12 cellular contexts compared by ENCODE assay signal in the genomic region with DNA sequence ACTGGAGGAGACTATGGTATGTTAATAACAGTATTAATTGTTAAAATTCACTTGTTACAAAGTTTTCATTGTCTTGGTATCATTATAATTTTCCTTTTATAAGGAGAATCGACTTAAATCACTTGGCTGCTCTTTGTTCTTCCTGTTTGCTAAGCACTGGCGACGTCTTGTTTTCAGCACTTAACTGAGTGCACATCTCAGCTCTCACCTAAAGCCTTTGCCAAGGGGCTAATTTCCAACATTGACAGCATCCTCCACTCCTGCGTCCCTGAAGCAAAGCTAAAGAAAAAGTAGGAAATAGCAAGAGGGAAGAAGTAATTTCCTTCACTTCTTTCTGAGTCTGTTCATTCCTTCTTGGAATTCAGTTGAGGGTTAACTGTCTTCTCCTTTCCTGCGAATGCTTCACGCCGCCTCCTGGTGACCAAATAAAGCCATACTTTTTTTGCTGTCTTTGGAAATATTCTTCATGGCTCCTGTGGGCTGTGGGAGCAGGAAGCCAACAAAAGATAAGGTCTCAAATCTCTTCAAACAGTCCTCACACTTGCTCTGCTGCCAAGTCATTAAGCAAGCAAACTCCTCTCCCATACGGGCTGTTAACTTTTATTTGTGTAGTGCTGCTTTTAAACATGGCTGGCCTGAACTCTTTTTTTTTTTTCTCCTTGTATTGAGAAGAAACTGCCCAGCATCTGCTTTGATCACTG.
DNase-seq lines count a peak whose midpoint lies in the region; ATAC-seq and TF ChIP-seq lines count a peak whose summit lies in the region.
"Had no signal": no experiment of that assay in that cellular context is flagged by ENCODE, and none has a peak within 500 bp of the region (broad histone marks: within the 10 kb centered on the region; RNA-seq: fewer than 3 reads in every experiment).

No MANE protein-coding gene starts in this region.

- no peak overlapping the region for H3K4me3 Mint-ChIP-seq in activated CD4-positive, alpha-beta memory T cell treated with anti-CD3 and anti-CD28 coated beads, Interleukin-2, amount 10 ng/mL, durations not matched to agents 7 days and 5 days
- H3K4me3 Mint-ChIP-seq: CD8-positive, alpha-beta T cell had no signal

- H3K4me1 ChIP-seq in muscle layer of duodenum (ENCODE audit: control insufficient read depth in 1 of 2, insufficient read depth in 2 of 2, low read length in 2 of 2): peaks cover 0 to 4% of the 10 kb centered on the region in 2 donors

- no peaks in the 10 kb centered on the region for H3K9me3 Mint-ChIP-seq in activated CD4-positive, alpha-beta memory T cell treated with anti-CD3 and anti-CD28 coated beads, Interleukin-2, amount 10 ng/mL, durations not matched to agents 7 days and 5 days
- H3K9me3 Mint-ChIP-seq: CD8-positive, alpha-beta T cell had no signal

- no peaks in the 10 kb centered on the region for H3K27me3 Mint-ChIP-seq in activated CD4-positive, alpha-beta memory T cell treated with anti-CD3 and anti-CD28 coated beads, Interleukin-2, amount 10 ng/mL, durations not matched to agents 7 days and 5 days

- POLR2A ChIA-PET in activated CD4-positive, alpha-beta memory T cell treated with anti-CD3 and anti-CD28 coated beads, Interleukin-2, amount 10 ng/mL, durations not matched to agents 7 days and 5 days (lab: Charles Lee): no interaction called here

- CTCF ChIA-PET in activated CD4-positive, alpha-beta memory T cell treated with anti-CD3 and anti-CD28 coated beads, Interleukin-2, amount 10 ng/mL, durations not matched to agents 7 days and 5 days (lab: Charles Lee): no interaction called here

- no peak overlapping the region for H3K27ac Mint-ChIP-seq in activated CD4-positive, alpha-beta memory T cell treated with anti-CD3 and anti-CD28 coated beads, Interleukin-2, amount 10 ng/mL, durations not matched to agents 7 days and 5 days
- H3K27ac Mint-ChIP-seq: CD8-positive, alpha-beta T cell had no signal

- H3K9me3 ChIP-seq in muscle layer of duodenum (ENCODE audit: control insufficient read depth in 1 of 2, low read length in 2 of 2): no peaks in the 10 kb centered on the region

- H3K27me3 ChIP-seq in muscle layer of duodenum (ENCODE audit: low read depth, low read length): no peaks in the 10 kb centered on the region

- H3K36me3 ChIP-seq in muscle layer of duodenum (ENCODE audit: control insufficient read depth in 1 of 2, insufficient read depth in 2 of 2, low read length in 2 of 2): no peaks in the 10 kb centered on the region

- ATAC-seq in GM18502 (IDR thresholded peaks at IDR 0.05; ENCODE audit: poor library complexity, unreplicated experiment): no peak
- ATAC-seq: CD8-positive, alpha-beta T cell had no signal

- peak overlapping the region; percentile 39 for H3K27ac ChIP-seq in muscle layer of duodenum (ENCODE audit: low read length)

- no peak for TF ChIP-seq POLR2A in NB4 (IDR thresholded peaks at IDR 0.05; ENCODE audit: extremely low read depth, insufficient read length)
- no peak for TF ChIP-seq POLR2A in erythroblast (IDR thresholded peaks at IDR 0.05; ENCODE audit: low read length)

- H3K4me3 ChIP-seq in NB4 (ENCODE audit: low read depth, low read length) (no peak overlapping the region), muscle layer of duodenum (ENCODE audit: low read depth in 1 of 2, low read length in 2 of 2) (peak overlapping the region in 1 of 2 donors; percentile 52)

- no peaks in the 10 kb centered on the region for H3K36me3 Mint-ChIP-seq in activated CD4-positive, alpha-beta memory T cell treated with anti-CD3 and anti-CD28 coated beads, Interleukin-2, amount 10 ng/mL, durations not matched to agents 7 days and 5 days (ENCODE audit: low read depth)
- H3K36me3 Mint-ChIP-seq: CD8-positive, alpha-beta T cell had no signal

- TF ChIP-seq CTCF in NB4 (IDR thresholded peaks at IDR 0.05; ENCODE audit: low read depth, low read length): peak; percentile 7

- no peaks in the 10 kb centered on the region for H3K4me1 Mint-ChIP-seq in activated CD4-positive, alpha-beta memory T cell treated with anti-CD3 and anti-CD28 coated beads, Interleukin-2, amount 10 ng/mL, durations not matched to agents 7 days and 5 days

- peak; percentile 14 for DNase-seq in AG20443 (ENCODE audit: low spot score)
- DNase-seq in NB4 (ENCODE audit: low read depth): peak; percentile 14
- peak; percentile 2 to 5 for DNase-seq in erythroblast (lab: John Stamatoyannopoulos, UW)
- no peak for DNase-seq in activated CD4-positive, alpha-beta memory T cell treated with anti-CD3 and anti-CD28 coated beads, Interleukin-2, amount 10 ng/mL, durations not matched to agents 7 days and 5 days
- DNase-seq in dermis blood vessel endothelial cell: no peak
- no peak for DNase-seq in NCI-H69 (lab: John Stamatoyannopoulos, UW)
- DNase-seq: activated CD4-positive, alpha-beta T cell treated with anti-CD3 and anti-CD28 coated beads for 4 hours; CD8-positive, alpha-beta T cell; central memory CD4-positive, alpha-beta T cell; NCI-H2171 treated with DMSO at 0.1 percent for 48 hours had no signal

Comparison
In these comparisons a context has a peak if more than half of its experiments do, and no peak if none do; other contexts are left out.
1. DNase-seq: peak in AG20443 (single experiment), NB4 (single experiment) and erythroblast (2 of 2); none in activated CD4-positive, alpha-beta memory T cell treated with anti-CD3 and anti-CD28 coated beads, Interleukin-2, amount 10 ng/mL, durations not matched to agents 7 days and 5 days (single experiment), dermis blood vessel endothelial cell (single experiment) and NCI-H69 (single experiment).